In genomic region chr14:101101456-101102056, GRCh38 we compare ENCODE assay signal across 19 cellular contexts.
A peak's percentile ranks its signal among the peaks of the same experiment; 100 is the strongest.
DNase-seq lines count a peak whose midpoint lies in the region; ATAC-seq, FAIRE-seq and TF ChIP-seq lines count a peak whose summit lies in the region.
"Had no signal": no experiment of that assay in that cellular context is flagged by ENCODE, and none has a peak within 500 bp of the region (broad histone marks: within the 10 kb centered on the region; RNA-seq: fewer than 3 reads in every experiment).

No MANE protein-coding gene starts in this region.

- no peak for ATAC-seq in left lobe of liver
- no peak for ATAC-seq in HG03097 (IDR thresholded peaks at IDR 0.05; ENCODE audit: low FRiP score, unreplicated experiment)
- ATAC-seq: K562 had no signal

- H3K36me3 ChIP-seq in MG63 (no peaks in the 10 kb centered on the region), bronchial epithelial cell (ENCODE audit: control insufficient read depth, insufficient read depth, low read length) (no peaks in the 10 kb centered on the region), brain microvascular endothelial cell (replicated peaks) (no peaks in the 10 kb centered on the region)
- H3K36me3 ChIP-seq: BLaER1, HAP-1, transverse colon had no signal

- no peak for FAIRE-seq in bronchial epithelial cell (lab: Jason Lieb, UNC)
- FAIRE-seq: K562 had no signal

- no peaks in the 10 kb centered on the region for H3K9me3 ChIP-seq in MG63

- H3K27ac ChIP-seq in brain microvascular endothelial cell = no peak overlapping the region
- H3K27ac ChIP-seq: BLaER1, transverse colon had no signal

- H3K4me3 ChIP-seq in MG63 (no peak overlapping the region), bronchial epithelial cell (ENCODE audit: low read depth, low read length) (no peak overlapping the region), brain microvascular endothelial cell (ENCODE audit: low read depth, low read length) (no peak overlapping the region)
- H3K4me3 ChIP-seq: BLaER1, HAP-1, K562, transverse colon had no signal

- in situ Hi-C loops in brain microvascular endothelial cell (cut with HindIII; ENCODE audit: low pct_ligation_motif_present, low sequenced_read_pairs) = no loop called here

- DNase-seq in DMS79 treated with DMSO at 0.1 percent for 48 hours (lab: John Stamatoyannopoulos, UW) (peak; percentile 90), MG63 (peak; percentile 35), bronchial epithelial cell (ENCODE audit: low read depth) (peak; percentile 81), left lobe of liver (ENCODE audit: low spot score) (peak; percentile 38), brain microvascular endothelial cell (no peak), GF-D8 (lab: John Stamatoyannopoulos, UW) (no peak)
- no peak for DNase-seq in activated CD4-positive, alpha-beta T cell treated with anti-CD3 and anti-CD28 coated beads for 4 hours
- DNase-seq: activated CD4-positive, alpha-beta T cell treated with anti-CD3 and anti-CD28 coated beads, Interleukin-2, amount 50 U/mL, for 4 hours; DMS53; effector CD4-positive, alpha-beta T cell; glutamatergic neuron; naive B cell; NK-92 treated with Interleukin-12 subunit alpha and Interleukin-12 subunit beta, amount 100 ng/mL, for 24 hours; SHP77; transverse colon had no signal

- no peak for TF ChIP-seq CTCF in bronchial epithelial cell (IDR thresholded peaks at IDR 0.05; ENCODE audit: insufficient read depth, low read length, severe bottlenecking)
- TF ChIP-seq CTCF in brain microvascular endothelial cell (IDR thresholded peaks at IDR 0.05; ENCODE audit: low read depth, low read length, missing control alignments) = no peak

- H3K27me3 ChIP-seq in MG63 = no peaks in the 10 kb centered on the region
- no peaks in the 10 kb centered on the region for H3K27me3 ChIP-seq in bronchial epithelial cell (ENCODE audit: control insufficient read depth, insufficient read depth, low read length)
- H3K27me3 ChIP-seq in brain microvascular endothelial cell (replicated peaks) = no peaks in the 10 kb centered on the region
- H3K27me3 ChIP-seq: BLaER1 had no signal

Comparison
In these comparisons a context has a peak if more than half of its experiments do, and no peak if none do; other contexts are left out.
1. DNase-seq: peak in DMS79 treated with DMSO at 0.1 percent for 48 hours (single experiment), MG63 (single experiment), bronchial epithelial cell (single experiment) and left lobe of liver (single experiment); none in brain microvascular endothelial cell (single experiment), GF-D8 (single experiment) and activated CD4-positive, alpha-beta T cell treated with anti-CD3 and anti-CD28 coated beads for 4 hours (0 of 2).